21 cellular contexts compared by ENCODE assay signal in the genomic region with DNA sequence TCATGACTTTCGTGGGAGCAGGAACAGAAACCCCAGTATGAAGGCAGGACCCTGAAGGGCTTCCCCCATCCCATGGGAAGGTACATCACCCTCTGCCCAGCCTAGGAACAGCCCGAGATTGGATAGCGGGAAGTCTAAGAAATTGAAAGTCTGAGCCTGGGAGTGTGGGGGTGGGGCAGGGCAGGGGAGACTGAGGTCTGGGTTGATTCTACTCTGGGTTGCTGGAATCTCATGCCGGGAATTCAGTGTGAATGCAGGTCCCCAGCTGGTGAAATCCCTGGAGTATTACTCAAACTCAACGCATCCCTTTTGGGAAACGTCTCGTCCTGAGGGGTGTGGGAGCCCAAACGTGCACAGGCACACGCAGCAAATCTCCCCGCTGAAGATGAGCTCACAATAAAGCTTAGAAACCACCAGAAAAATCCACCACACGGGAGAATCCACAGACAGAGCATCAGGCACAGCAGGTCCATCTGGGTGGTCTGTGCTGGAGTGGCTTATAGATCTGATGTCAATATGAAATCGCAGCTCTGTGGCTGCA. TPM values are rescaled to one million over a fixed set of nuclear protein-coding genes. Genes with fewer than 3 reads are reported as not detected.
DNase-seq lines count a peak whose midpoint lies in the region; ATAC-seq, FAIRE-seq and TF ChIP-seq lines count a peak whose summit lies in the region.
"Had no signal": no experiment of that assay in that cellular context is flagged by ENCODE, and none has a peak within 500 bp of the region (broad histone marks: within the 10 kb centered on the region; RNA-seq: fewer than 3 reads in every experiment).

No MANE protein-coding gene starts in this region.

- H2BK15ac ChIP-seq in mesendoderm (replicated peaks; ENCODE audit: low read depth), result no peak overlapping the region

- no peak overlapping the region for H2AFZ ChIP-seq in astrocyte (ENCODE audit: low read depth, low read length)
- H2AFZ ChIP-seq: PC-9 had no signal

- H3K9ac ChIP-seq in BLaER1, result no peak overlapping the region
- H3K9ac ChIP-seq in astrocyte (ENCODE audit: low read length), result peak overlapping the region; percentile 60
- H3K9ac ChIP-seq in mesendoderm (ENCODE audit: low read length), result no peak overlapping the region

- H3K27ac ChIP-seq in BLaER1, result no peak overlapping the region
- no peak overlapping the region for H3K27ac ChIP-seq in astrocyte (ENCODE audit: low read depth, low read length)
- no peak overlapping the region for H3K27ac ChIP-seq in mesendoderm (ENCODE audit: low read depth, low read length)
- H3K27ac ChIP-seq in brain microvascular endothelial cell, result no peak overlapping the region
- H3K27ac ChIP-seq: SJSA1, VCaP had no signal

- H3K23ac ChIP-seq in mesendoderm (ENCODE audit: low read length), result no peak overlapping the region

- H3K9me3 Mint-ChIP-seq in astrocyte (ENCODE audit: unreplicated experiment), result no peaks in the 10 kb centered on the region
- H3K9me3 Mint-ChIP-seq: activated naive CD4-positive, alpha-beta T cell treated with anti-CD3 and anti-CD28 coated beads, Interleukin-2, amount 10 ng/mL, durations not matched to agents 7 days and 5 days; CD4-positive, CD25-positive, alpha-beta regulatory T cell; IgD-negative memory B cell had no signal

- H3K56ac ChIP-seq in mesendoderm (ENCODE audit: low read length), result peak overlapping the region; percentile 6

- H3K18ac ChIP-seq in mesendoderm (ENCODE audit: low read length), result peak overlapping the region; percentile 41

- peaks cover 29% of the 10 kb centered on the region for H3K4me1 Mint-ChIP-seq in astrocyte (ENCODE audit: low read depth, unreplicated experiment)

- H3K4me3 Mint-ChIP-seq in astrocyte (ENCODE audit: unreplicated experiment), result no peak overlapping the region
- H3K4me3 Mint-ChIP-seq: activated naive CD4-positive, alpha-beta T cell treated with anti-CD3 and anti-CD28 coated beads, Interleukin-2, amount 10 ng/mL, durations not matched to agents 7 days and 5 days; CD4-positive, CD25-positive, alpha-beta regulatory T cell; T-helper 17 cell had no signal

- TF ChIP-seq CTCF in astrocyte (IDR thresholded peaks at IDR 0.05; ENCODE audit: insufficient read depth, low read depth, low read length) (no peak), brain microvascular endothelial cell (IDR thresholded peaks at IDR 0.05; ENCODE audit: low read depth, low read length, missing control alignments) (no peak)

- no peak overlapping the region for H4K5ac ChIP-seq in mesendoderm (ENCODE audit: low read length)

- H2BK5ac ChIP-seq in mesendoderm (ENCODE audit: low read length), result no peak overlapping the region

- ATAC-seq in GM19395 (IDR thresholded peaks at IDR 0.05; ENCODE audit: unreplicated experiment), result no peak
- ATAC-seq: T-helper 17 cell had no signal

- no peaks in the 10 kb centered on the region for H3K9me3 ChIP-seq in BLaER1
- H3K9me3 ChIP-seq in astrocyte (ENCODE audit: insufficient read depth, low read depth, low read length), result no peaks in the 10 kb centered on the region
- H3K9me3 ChIP-seq: SJSA1 had no signal

- peaks cover 8% of the 10 kb centered on the region for H3K36me3 Mint-ChIP-seq in astrocyte (ENCODE audit: low read depth, unreplicated experiment)
- H3K36me3 Mint-ChIP-seq: CD4-positive, CD25-positive, alpha-beta regulatory T cell had no signal

- no peak overlapping the region for H2AK5ac ChIP-seq in mesendoderm (ENCODE audit: low read length)

- peak overlapping the region; percentile 73 for H3K4me2 ChIP-seq in BLaER1
- H3K4me2 ChIP-seq in astrocyte (ENCODE audit: low read length), result peak overlapping the region; percentile 66
- no peak overlapping the region for H3K4me2 ChIP-seq in mesendoderm (ENCODE audit: low read length)

- H3K79me2 ChIP-seq in astrocyte (ENCODE audit: insufficient read depth, low read length), result no peaks in the 10 kb centered on the region
- H3K79me2 ChIP-seq in mesendoderm (ENCODE audit: control insufficient read depth, insufficient read depth, low read length), result no peaks in the 10 kb centered on the region

- H3K4ac ChIP-seq in mesendoderm (ENCODE audit: low read depth, low read length), result no peak overlapping the region

- no peak overlapping the region for H4K8ac ChIP-seq in mesendoderm (ENCODE audit: low read depth, low read length)

- DNase-seq in GM12892 (ENCODE audit: insufficient read length) (no peak), astrocyte (ENCODE audit: low read depth) (peak; percentile 10), mesendoderm (peak; percentile 46), brain microvascular endothelial cell (no peak)
- DNase-seq in stimulated activated CD4-positive, alpha-beta T cell treated with anti-CD3 and anti-CD28 coated beads, Interleukin-1b, Interleukin-23, amount 100 ng/mL, for 48 hours, result no peak
- DNase-seq: activated CD4-positive, alpha-beta T cell treated with anti-CD3 and anti-CD28 coated beads for 48 hours; activated naive CD4-positive, alpha-beta T cell treated with anti-CD3 and anti-CD28 coated beads, Interleukin-2, amount 10 ng/mL, durations not matched to agents 7 days and 5 days; activated T-cell treated with anti-CD3 and anti-CD28 coated beads, Interleukin-2, amount 50 U/mL, for 48 hours; aorta; CD4-positive, CD25-positive, alpha-beta regulatory T cell; central memory CD4-positive, alpha-beta T cell; mammary epithelial cell; nucleus accumbens; PC-9; small intestine; T-helper 17 cell had no signal

- no peaks in the 10 kb centered on the region for H3K27me3 ChIP-seq in BLaER1
- peaks cover 4% of the 10 kb centered on the region for H3K27me3 ChIP-seq in astrocyte (ENCODE audit: insufficient read depth, low read length)
- H3K27me3 ChIP-seq in mesendoderm (ENCODE audit: insufficient read depth, low read length, poor library complexity), result no peaks in the 10 kb centered on the region
- no peaks in the 10 kb centered on the region for H3K27me3 ChIP-seq in brain microvascular endothelial cell (replicated peaks)
- H3K27me3 ChIP-seq: SJSA1 had no signal

- H3K36me3 ChIP-seq in BLaER1 (no peaks in the 10 kb centered on the region), astrocyte (ENCODE audit: insufficient read depth, low read length) (no peaks in the 10 kb centered on the region), mesendoderm (ENCODE audit: control insufficient read depth, insufficient read depth, low read length) (no peaks in the 10 kb centered on the region), brain microvascular endothelial cell (replicated peaks) (no peaks in the 10 kb centered on the region)
- H3K36me3 ChIP-seq: SJSA1 had no signal

- no peak overlapping the region for H3K4me3 ChIP-seq in BLaER1
- H3K4me3 ChIP-seq in astrocyte (ENCODE audit: insufficient read depth, low read depth, low read length), result no peak overlapping the region
- no peak overlapping the region for H3K4me3 ChIP-seq in mesendoderm (ENCODE audit: low read length)
- no peak overlapping the region for H3K4me3 ChIP-seq in brain microvascular endothelial cell (ENCODE audit: low read depth, low read length)
- H3K4me3 ChIP-seq: PC-9, SJSA1 had no signal

- TF ChIP-seq POLR2A in GM12892 (IDR thresholded peaks at IDR 0.05; ENCODE audit: low read depth, low read length), result no peak

- no peaks in the 10 kb centered on the region for H4K20me1 ChIP-seq in BLaER1
- no peaks in the 10 kb centered on the region for H4K20me1 ChIP-seq in astrocyte (ENCODE audit: insufficient read depth, low read length)

- in situ Hi-C loops in brain microvascular endothelial cell (cut with HindIII; ENCODE audit: low pct_ligation_motif_present, low sequenced_read_pairs), result no loop called here

- H3K27ac Mint-ChIP-seq in astrocyte (ENCODE audit: unreplicated experiment), result peak overlapping the region; percentile 6
- H3K27ac Mint-ChIP-seq: activated naive CD4-positive, alpha-beta T cell treated with anti-CD3 and anti-CD28 coated beads, Interleukin-2, amount 10 ng/mL, durations not matched to agents 7 days and 5 days; CD4-positive, CD25-positive, alpha-beta regulatory T cell; T-helper 17 cell had no signal

- WGBS in mesendoderm (ENCODE audit: extremely low coverage, insufficient coverage, low lambda C conversion rate), result no CpG with 5 or more reads among the region's 12 CpGs

- peak overlapping the region; percentile 9 for H2BK120ac ChIP-seq in mesendoderm (ENCODE audit: low read depth, low read length)

- FAIRE-seq in GM12892 (lab: Jason Lieb, UNC) (peak; percentile 50), astrocyte (lab: Jason Lieb, UNC) (no peak)
- FAIRE-seq: small intestine had no signal

- H3K4me1 ChIP-seq in BLaER1 (peaks cover 81% of the 10 kb centered on the region), astrocyte (ENCODE audit: insufficient read depth, low read length) (peaks cover 24% of the 10 kb centered on the region), mesendoderm (ENCODE audit: control insufficient read depth, low read depth, low read length) (peaks cover 8% of the 10 kb centered on the region)

- H3K27me3 Mint-ChIP-seq in astrocyte (ENCODE audit: low read depth, unreplicated experiment), result peaks cover 23% of the 10 kb centered on the region
- H3K27me3 Mint-ChIP-seq: CD4-positive, CD25-positive, alpha-beta regulatory T cell had no signal

- no peaks in the 10 kb centered on the region for H3K79me1 ChIP-seq in mesendoderm (ENCODE audit: low read length)

RNA-seq across cellular contexts. Expression of a gene that starts 55.4 kb away (rescaled TPM):
- polyA plus RNA-seq in GM12892 (2012; ENCODE audit: missing spikeins), result 4.3 TPM
- 16.0 and 20.2 TPM in 2 replicates for total RNA-seq in astrocyte
- polyA plus RNA-seq in mesendoderm (2013, experiment 1 of 2), result 62.9 TPM
- 59.7 TPM for polyA plus RNA-seq in mesendoderm (2013, experiment 2 of 2)

Comparison
In these comparisons a context has a peak if more than half of its experiments do, and no peak if none do; other contexts are left out.
1. DNase-seq: peak in astrocyte (single experiment) and mesendoderm (single experiment); none in GM12892 (single experiment), brain microvascular endothelial cell (single experiment) and stimulated activated CD4-positive, alpha-beta T cell treated with anti-CD3 and anti-CD28 coated beads, Interleukin-1b, Interleukin-23, amount 100 ng/mL, for 48 hours (single experiment).